ENCODE assay signal across 1 cellular context in genomic region chr5:181173420-181174342, GRCh38.
TF ChIP-seq lines count a peak whose summit lies in the region.

No MANE protein-coding gene starts in this region.

TF ChIP-seq in K562, 482 proteins besides CTCF, POLR2A, EP300 and RAD21 (continues in another document):
- no peak for TF ChIP-seq ZNF764 (CRISPR knock-in tag; IDR thresholded peaks at IDR 0.05; ENCODE audit: low read depth)
- no peak for TF ChIP-seq MXD1 (CRISPR knock-in tag; IDR thresholded peaks at IDR 0.05; ENCODE audit: borderline replicate concordance, poor library complexity, severe bottlenecking)
- peak; percentile 80 for TF ChIP-seq POLR3A (IDR thresholded peaks at IDR 0.05; ENCODE audit: borderline replicate concordance, extremely low read depth, insufficient read depth, insufficient read length)
- no peak for TF ChIP-seq NONO (IDR thresholded peaks at IDR 0.05; ENCODE audit: low read depth in 2 of 2, low read length in 1 of 2)
- no peak for TF ChIP-seq HIVEP1 (CRISPR knock-in tag; IDR thresholded peaks at IDR 0.05)
- TF ChIP-seq SNRNP70 (optimal IDR thresholded peaks at IDR 0.05; ENCODE audit: low read depth, low read length): no peak
- no peak for TF ChIP-seq FOS (IDR thresholded peaks at IDR 0.05; ENCODE audit: extremely low read depth, insufficient read length)
- peak; percentile 54 for TF ChIP-seq NFIC (IDR thresholded peaks at IDR 0.05)
- no peak for TF ChIP-seq HEY1 (CRISPR knock-in tag; IDR thresholded peaks at IDR 0.05; ENCODE audit: borderline replicate concordance)
- no peak for TF ChIP-seq ZNF197 (CRISPR knock-in tag; IDR thresholded peaks at IDR 0.05; ENCODE audit: low read depth)
- TF ChIP-seq SMARCA5 (IDR thresholded peaks at IDR 0.05): no peak
- no peak for TF ChIP-seq LARP7 (IDR thresholded peaks at IDR 0.05)
- TF ChIP-seq TEAD4 (IDR thresholded peaks at IDR 0.05; ENCODE audit: low read length): peak; percentile 75
- TF ChIP-seq TEAD4 (CRISPR knock-in tag; IDR thresholded peaks at IDR 0.05; ENCODE audit: borderline replicate concordance): no peak
- TF ChIP-seq KDM1A (IDR thresholded peaks at IDR 0.05): peak; percentile 49 to 62; a peak in 2 of 4 replicates
- TF ChIP-seq ZNF23 (CRISPR knock-in tag; IDR thresholded peaks at IDR 0.05): no peak
- TF ChIP-seq CCAR2 (IDR thresholded peaks at IDR 0.05; ENCODE audit: low read depth, low read length): no peak
- TF ChIP-seq MECOM (CRISPR knock-in tag; IDR thresholded peaks at IDR 0.05): 0 out of 2 replicates have a peak, but pooled peaks have one; percentile 35
- no peak for TF ChIP-seq CAMTA2 (CRISPR knock-in tag; conservative IDR thresholded peaks at IDR 0.05)
- TF ChIP-seq, protein P1, sequence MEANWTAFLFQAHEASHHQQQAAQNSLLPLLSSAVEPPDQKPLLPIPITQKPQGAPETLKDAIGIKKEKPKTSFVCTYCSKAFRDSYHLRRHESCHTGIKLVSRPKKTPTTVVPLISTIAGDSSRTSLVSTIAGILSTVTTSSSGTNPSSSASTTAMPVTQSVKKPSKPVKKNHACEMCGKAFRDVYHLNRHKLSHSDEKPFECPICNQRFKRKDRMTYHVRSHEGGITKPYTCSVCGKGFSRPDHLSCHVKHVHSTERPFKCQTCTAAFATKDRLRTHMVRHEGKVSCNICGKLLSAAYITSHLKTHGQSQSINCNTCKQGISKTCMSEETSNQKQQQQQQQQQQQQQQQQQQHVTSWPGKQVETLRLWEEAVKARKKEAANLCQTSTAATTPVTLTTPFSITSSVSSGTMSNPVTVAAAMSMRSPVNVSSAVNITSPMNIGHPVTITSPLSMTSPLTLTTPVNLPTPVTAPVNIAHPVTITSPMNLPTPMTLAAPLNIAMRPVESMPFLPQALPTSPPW (CRISPR knock-in tag; IDR thresholded peaks at IDR 0.05): no peak
- TF ChIP-seq ASH1L (IDR thresholded peaks at IDR 0.05; ENCODE audit: borderline replicate concordance, low read depth, partially characterized antibody): no peak
- no peak for TF ChIP-seq DACH1 (IDR thresholded peaks at IDR 0.05; ENCODE audit: partially characterized antibody)
- no peak for TF ChIP-seq JUNB (CRISPR knock-in tag; conservative IDR thresholded peaks at IDR 0.05)
- TF ChIP-seq POLR2H (tag; IDR thresholded peaks at IDR 0.05; ENCODE audit: low read depth): peak; percentile 98
- no peak for TF ChIP-seq ZBTB8A (IDR thresholded peaks at IDR 0.05; ENCODE audit: partially characterized antibody)
- no peak for TF ChIP-seq ZBTB7A (IDR thresholded peaks at IDR 0.05; ENCODE audit: borderline replicate concordance, control insufficient read depth, low read depth, low read length)
- TF ChIP-seq, protein P2, sequence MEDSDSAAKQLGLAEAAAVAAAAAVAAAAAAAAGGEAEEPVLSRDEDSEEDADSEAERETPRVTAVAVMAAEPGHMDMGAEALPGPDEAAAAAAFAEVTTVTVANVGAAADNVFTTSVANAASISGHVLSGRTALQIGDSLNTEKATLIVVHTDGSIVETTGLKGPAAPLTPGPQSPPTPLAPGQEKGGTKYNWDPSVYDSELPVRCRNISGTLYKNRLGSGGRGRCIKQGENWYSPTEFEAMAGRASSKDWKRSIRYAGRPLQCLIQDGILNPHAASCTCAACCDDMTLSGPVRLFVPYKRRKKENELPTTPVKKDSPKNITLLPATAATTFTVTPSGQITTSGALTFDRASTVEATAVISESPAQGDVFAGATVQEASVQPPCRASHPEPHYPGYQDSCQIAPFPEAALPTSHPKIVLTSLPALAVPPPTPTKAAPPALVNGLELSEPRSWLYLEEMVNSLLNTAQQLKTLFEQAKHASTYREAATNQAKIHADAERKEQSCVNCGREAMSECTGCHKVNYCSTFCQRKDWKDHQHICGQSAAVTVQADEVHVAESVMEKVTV (CRISPR knock-in tag; IDR thresholded peaks at IDR 0.05): no peak
- TF ChIP-seq HNRNPK (IDR thresholded peaks at IDR 0.05; ENCODE audit: low read depth, low read length, poor library complexity, severe bottlenecking): no peak
- peak; percentile 99 for TF ChIP-seq TBP (optimal IDR thresholded peaks at IDR 0.05; ENCODE audit: low read depth, low read length)
- TF ChIP-seq NR2C1 (IDR thresholded peaks at IDR 0.05): no peak
- no peak for TF ChIP-seq NR2C1 (tag; IDR thresholded peaks at IDR 0.05)
- TF ChIP-seq ZNF121 (CRISPR knock-in tag; conservative IDR thresholded peaks at IDR 0.05): no peak
- TF ChIP-seq TAL1 (IDR thresholded peaks at IDR 0.05): no peak
- TF ChIP-seq PPARD (CRISPR knock-in tag; IDR thresholded peaks at IDR 0.05): no peak
- no peak for TF ChIP-seq TEAD2 (tag; IDR thresholded peaks at IDR 0.05)
- TF ChIP-seq POU5F1 (IDR thresholded peaks at IDR 0.05; ENCODE audit: borderline replicate concordance, low read depth, low read length, partially characterized antibody): no peak
- TF ChIP-seq, protein P3, sequence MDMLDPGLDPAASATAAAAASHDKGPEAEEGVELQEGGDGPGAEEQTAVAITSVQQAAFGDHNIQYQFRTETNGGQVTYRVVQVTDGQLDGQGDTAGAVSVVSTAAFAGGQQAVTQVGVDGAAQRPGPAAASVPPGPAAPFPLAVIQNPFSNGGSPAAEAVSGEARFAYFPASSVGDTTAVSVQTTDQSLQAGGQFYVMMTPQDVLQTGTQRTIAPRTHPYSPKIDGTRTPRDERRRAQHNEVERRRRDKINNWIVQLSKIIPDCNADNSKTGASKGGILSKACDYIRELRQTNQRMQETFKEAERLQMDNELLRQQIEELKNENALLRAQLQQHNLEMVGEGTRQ (CRISPR knock-in tag; IDR thresholded peaks at IDR 0.05): no peak
- TF ChIP-seq, protein P4, sequence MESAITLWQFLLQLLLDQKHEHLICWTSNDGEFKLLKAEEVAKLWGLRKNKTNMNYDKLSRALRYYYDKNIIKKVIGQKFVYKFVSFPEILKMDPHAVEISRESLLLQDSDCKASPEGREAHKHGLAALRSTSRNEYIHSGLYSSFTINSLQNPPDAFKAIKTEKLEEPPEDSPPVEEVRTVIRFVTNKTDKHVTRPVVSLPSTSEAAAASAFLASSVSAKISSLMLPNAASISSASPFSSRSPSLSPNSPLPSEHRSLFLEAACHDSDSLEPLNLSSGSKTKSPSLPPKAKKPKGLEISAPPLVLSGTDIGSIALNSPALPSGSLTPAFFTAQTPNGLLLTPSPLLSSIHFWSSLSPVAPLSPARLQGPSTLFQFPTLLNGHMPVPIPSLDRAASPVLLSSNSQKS (CRISPR knock-in tag; IDR thresholded peaks at IDR 0.05): no peak
- TF ChIP-seq RB1 (IDR thresholded peaks at IDR 0.05; ENCODE audit: low read depth): peak; percentile 26; the same call in 1 of the 2 replicates
- no peak for TF ChIP-seq ZNF436 (CRISPR knock-in tag; IDR thresholded peaks at IDR 0.05)
- TF ChIP-seq, protein P5, sequence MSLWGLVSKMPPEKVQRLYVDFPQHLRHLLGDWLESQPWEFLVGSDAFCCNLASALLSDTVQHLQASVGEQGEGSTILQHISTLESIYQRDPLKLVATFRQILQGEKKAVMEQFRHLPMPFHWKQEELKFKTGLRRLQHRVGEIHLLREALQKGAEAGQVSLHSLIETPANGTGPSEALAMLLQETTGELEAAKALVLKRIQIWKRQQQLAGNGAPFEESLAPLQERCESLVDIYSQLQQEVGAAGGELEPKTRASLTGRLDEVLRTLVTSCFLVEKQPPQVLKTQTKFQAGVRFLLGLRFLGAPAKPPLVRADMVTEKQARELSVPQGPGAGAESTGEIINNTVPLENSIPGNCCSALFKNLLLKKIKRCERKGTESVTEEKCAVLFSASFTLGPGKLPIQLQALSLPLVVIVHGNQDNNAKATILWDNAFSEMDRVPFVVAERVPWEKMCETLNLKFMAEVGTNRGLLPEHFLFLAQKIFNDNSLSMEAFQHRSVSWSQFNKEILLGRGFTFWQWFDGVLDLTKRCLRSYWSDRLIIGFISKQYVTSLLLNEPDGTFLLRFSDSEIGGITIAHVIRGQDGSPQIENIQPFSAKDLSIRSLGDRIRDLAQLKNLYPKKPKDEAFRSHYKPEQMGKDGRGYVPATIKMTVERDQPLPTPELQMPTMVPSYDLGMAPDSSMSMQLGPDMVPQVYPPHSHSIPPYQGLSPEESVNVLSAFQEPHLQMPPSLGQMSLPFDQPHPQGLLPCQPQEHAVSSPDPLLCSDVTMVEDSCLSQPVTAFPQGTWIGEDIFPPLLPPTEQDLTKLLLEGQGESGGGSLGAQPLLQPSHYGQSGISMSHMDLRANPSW (CRISPR knock-in tag; IDR thresholded peaks at IDR 0.05): no peak
- peak; percentile 67 for TF ChIP-seq L3MBTL2 (IDR thresholded peaks at IDR 0.05)
- TF ChIP-seq ERF (CRISPR knock-in tag; IDR thresholded peaks at IDR 0.05): no peak
- TF ChIP-seq HNRNPH1 (optimal IDR thresholded peaks at IDR 0.05; ENCODE audit: low read depth, low read length): no peak
- no peak for TF ChIP-seq ZNF143 (CRISPR knock-in tag; IDR thresholded peaks at IDR 0.05)
- no peak for TF ChIP-seq DMBX1 (CRISPR knock-in tag; IDR thresholded peaks at IDR 0.05; ENCODE audit: borderline replicate concordance)
- TF ChIP-seq ATF2 (CRISPR knock-in tag; IDR thresholded peaks at IDR 0.05): no peak
- peak; percentile 97 for TF ChIP-seq CTBP1 (IDR thresholded peaks at IDR 0.05; ENCODE audit: borderline replicate concordance)
- TF ChIP-seq NFYB (IDR thresholded peaks at IDR 0.05; ENCODE audit: extremely low read depth, insufficient read length): no peak
- no peak for TF ChIP-seq ATF4 (CRISPR knock-in tag; IDR thresholded peaks at IDR 0.05)
- TF ChIP-seq ZBTB33 (CRISPR knock-in tag; IDR thresholded peaks at IDR 0.05): peak; percentile 90
- TF ChIP-seq CEBPB (tag; IDR thresholded peaks at IDR 0.05): peak; percentile 58
- TF ChIP-seq C11orf30 (IDR thresholded peaks at IDR 0.05; ENCODE audit: low read depth): no peak
- no peak for TF ChIP-seq YY1 (IDR thresholded peaks at IDR 0.05; ENCODE audit: borderline replicate concordance in 1 of 3, control insufficient read depth in 1 of 3, extremely low read depth in 1 of 3, insufficient read depth in 3 of 3, insufficient read length in 1 of 3, insufficient replicate concordance in 2 of 3, low read depth in 1 of 3, low read length in 2 of 3)
- no peak for TF ChIP-seq ARID1B (IDR thresholded peaks at IDR 0.05)
- TF ChIP-seq RBBP5 (IDR thresholded peaks at IDR 0.05; ENCODE audit: borderline replicate concordance, insufficient read depth, low read length, poor library complexity, severe bottlenecking): no peak
- no peak for TF ChIP-seq ZNF174 (CRISPR knock-in tag; IDR thresholded peaks at IDR 0.05)
- TF ChIP-seq ILK (tag; IDR thresholded peaks at IDR 0.05; ENCODE audit: borderline replicate concordance, low read depth): no peak
- TF ChIP-seq CREB5 (CRISPR knock-in tag; IDR thresholded peaks at IDR 0.05): no peak
- no peak for TF ChIP-seq YBX1 (IDR thresholded peaks at IDR 0.05)
- no peak for TF ChIP-seq SMARCB1 (IDR thresholded peaks at IDR 0.05; ENCODE audit: insufficient read length, low read depth)
- TF ChIP-seq, protein P6, sequence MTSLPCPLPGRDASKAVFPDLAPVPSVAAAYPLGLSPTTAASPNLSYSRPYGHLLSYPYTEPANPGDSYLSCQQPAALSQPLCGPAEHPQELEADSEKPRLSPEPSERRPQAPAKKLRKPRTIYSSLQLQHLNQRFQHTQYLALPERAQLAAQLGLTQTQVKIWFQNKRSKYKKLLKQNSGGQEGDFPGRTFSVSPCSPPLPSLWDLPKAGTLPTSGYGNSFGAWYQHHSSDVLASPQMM (CRISPR knock-in tag; IDR thresholded peaks at IDR 0.05): no peak
